Comparison of ENCODE assay signal across 1 cellular context in genomic region chr2:29596584-29596983, GRCh38.
TF ChIP-seq lines count a peak whose summit lies in the region.

No MANE protein-coding gene starts in this region.

TF ChIP-seq in GM23338, 12 proteins besides CTCF, POLR2A, EP300 and RAD21 (continued from another document):
- TF ChIP-seq, protein P1, sequence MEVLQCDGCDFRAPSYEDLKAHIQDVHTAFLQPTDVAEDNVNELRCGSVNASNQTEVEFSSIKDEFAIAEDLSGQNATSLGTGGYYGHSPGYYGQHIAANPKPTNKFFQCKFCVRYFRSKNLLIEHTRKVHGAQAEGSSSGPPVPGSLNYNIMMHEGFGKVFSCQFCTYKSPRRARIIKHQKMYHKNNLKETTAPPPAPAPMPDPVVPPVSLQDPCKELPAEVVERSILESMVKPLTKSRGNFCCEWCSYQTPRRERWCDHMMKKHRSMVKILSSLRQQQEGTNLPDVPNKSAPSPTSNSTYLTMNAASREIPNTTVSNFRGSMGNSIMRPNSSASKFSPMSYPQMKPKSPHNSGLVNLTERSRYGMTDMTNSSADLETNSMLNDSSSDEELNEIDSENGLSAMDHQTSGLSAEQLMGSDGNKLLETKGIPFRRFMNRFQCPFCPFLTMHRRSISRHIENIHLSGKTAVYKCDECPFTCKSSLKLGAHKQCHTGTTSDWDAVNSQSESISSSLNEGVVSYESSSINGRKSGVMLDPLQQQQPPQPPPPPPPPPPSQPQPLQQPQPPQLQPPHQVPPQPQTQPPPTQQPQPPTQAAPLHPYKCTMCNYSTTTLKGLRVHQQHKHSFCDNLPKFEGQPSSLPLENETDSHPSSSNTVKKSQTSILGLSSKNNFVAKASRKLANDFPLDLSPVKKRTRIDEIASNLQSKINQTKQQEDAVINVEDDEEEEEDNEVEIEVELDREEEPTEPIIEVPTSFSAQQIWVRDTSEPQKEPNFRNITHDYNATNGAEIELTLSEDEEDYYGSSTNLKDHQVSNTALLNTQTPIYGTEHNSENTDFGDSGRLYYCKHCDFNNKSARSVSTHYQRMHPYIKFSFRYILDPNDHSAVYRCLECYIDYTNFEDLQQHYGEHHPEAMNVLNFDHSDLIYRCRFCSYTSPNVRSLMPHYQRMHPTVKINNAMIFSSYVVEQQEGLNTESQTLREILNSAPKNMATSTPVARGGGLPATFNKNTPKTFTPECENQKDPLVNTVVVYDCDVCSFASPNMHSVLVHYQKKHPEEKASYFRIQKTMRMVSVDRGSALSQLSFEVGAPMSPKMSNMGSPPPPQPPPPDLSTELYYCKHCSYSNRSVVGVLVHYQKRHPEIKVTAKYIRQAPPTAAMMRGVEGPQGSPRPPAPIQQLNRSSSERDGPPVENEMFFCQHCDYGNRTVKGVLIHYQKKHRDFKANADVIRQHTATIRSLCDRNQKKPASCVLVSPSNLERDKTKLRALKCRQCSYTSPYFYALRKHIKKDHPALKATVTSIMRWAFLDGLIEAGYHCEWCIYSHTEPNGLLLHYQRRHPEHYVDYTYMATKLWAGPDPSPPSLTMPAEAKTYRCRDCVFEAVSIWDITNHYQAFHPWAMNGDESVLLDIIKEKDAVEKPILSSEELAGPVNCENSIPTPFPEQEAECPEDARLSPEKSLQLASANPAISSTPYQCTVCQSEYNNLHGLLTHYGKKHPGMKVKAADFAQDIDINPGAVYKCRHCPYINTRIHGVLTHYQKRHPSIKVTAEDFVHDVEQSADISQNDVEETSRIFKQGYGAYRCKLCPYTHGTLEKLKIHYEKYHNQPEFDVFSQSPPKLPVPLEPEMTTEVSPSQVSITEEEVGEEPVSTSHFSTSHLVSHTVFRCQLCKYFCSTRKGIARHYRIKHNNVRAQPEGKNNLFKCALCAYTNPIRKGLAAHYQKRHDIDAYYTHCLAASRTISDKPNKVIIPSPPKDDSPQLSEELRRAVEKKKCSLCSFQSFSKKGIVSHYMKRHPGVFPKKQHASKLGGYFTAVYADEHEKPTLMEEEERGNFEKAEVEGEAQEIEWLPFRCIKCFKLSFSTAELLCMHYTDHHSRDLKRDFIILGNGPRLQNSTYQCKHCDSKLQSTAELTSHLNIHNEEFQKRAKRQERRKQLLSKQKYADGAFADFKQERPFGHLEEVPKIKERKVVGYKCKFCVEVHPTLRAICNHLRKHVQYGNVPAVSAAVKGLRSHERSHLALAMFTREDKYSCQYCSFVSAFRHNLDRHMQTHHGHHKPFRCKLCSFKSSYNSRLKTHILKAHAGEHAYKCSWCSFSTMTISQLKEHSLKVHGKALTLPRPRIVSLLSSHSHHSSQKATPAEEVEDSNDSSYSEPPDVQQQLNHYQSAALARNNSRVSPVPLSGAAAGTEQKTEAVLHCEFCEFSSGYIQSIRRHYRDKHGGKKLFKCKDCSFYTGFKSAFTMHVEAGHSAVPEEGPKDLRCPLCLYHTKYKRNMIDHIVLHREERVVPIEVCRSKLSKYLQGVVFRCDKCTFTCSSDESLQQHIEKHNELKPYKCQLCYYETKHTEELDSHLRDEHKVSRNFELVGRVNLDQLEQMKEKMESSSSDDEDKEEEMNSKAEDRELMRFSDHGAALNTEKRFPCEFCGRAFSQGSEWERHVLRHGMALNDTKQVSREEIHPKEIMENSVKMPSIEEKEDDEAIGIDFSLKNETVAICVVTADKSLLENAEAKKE (CRISPR knock-in tag; IDR thresholded peaks at IDR 0.05), result no peak
- TF ChIP-seq CREB1 (CRISPR knock-in tag; IDR thresholded peaks at IDR 0.05; ENCODE audit: low read depth) (no peak), JUNB (IDR thresholded peaks at IDR 0.05; ENCODE audit: unreplicated experiment) (no peak), NANOG (IDR thresholded peaks at IDR 0.05; ENCODE audit: borderline replicate concordance) (no peak)
